In genomic region chr4:82043809-82044137, GRCh38 we compare ENCODE assay signal across 1 cellular context.
TF ChIP-seq lines count a peak whose summit lies in the region.

No MANE protein-coding gene starts in this region.

TF ChIP-seq in SK-N-SH treated with all-trans-retinoic acid at 6 μM for 48 hours, 23 proteins besides CTCF, POLR2A, EP300 and RAD21 (continued from another document):
- TF ChIP-seq TSHZ2 (CRISPR knock-in tag; IDR thresholded peaks at IDR 0.05) (no peak), OSR1 (CRISPR knock-in tag; IDR thresholded peaks at IDR 0.05) (no peak), ISL1 (CRISPR knock-in tag; IDR thresholded peaks at IDR 0.05) (no peak), TCF4 (CRISPR knock-in tag; IDR thresholded peaks at IDR 0.05; ENCODE audit: borderline replicate concordance) (no peak), CSRNP3 (CRISPR knock-in tag; IDR thresholded peaks at IDR 0.05) (no peak), RARB (CRISPR knock-in tag; IDR thresholded peaks at IDR 0.05) (no peak), ZFP3 (CRISPR knock-in tag; IDR thresholded peaks at IDR 0.05) (no peak)
- TF ChIP-seq, protein P1, sequence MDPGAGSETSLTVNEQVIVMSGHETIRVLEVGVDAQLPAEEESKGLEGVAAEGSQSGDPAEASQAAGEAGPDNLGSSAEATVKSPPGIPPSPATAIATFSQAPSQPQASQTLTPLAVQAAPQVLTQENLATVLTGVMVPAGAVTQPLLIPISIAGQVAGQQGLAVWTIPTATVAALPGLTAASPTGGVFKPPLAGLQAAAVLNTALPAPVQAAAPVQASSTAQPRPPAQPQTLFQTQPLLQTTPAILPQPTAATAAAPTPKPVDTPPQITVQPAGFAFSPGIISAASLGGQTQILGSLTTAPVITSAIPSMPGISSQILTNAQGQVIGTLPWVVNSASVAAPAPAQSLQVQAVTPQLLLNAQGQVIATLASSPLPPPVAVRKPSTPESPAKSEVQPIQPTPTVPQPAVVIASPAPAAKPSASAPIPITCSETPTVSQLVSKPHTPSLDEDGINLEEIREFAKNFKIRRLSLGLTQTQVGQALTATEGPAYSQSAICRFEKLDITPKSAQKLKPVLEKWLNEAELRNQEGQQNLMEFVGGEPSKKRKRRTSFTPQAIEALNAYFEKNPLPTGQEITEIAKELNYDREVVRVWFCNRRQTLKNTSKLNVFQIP (CRISPR knock-in tag; IDR thresholded peaks at IDR 0.05; ENCODE audit: borderline replicate concordance, low read depth), result no peak
